18 cellular contexts compared by ENCODE assay signal in the genomic region with DNA sequence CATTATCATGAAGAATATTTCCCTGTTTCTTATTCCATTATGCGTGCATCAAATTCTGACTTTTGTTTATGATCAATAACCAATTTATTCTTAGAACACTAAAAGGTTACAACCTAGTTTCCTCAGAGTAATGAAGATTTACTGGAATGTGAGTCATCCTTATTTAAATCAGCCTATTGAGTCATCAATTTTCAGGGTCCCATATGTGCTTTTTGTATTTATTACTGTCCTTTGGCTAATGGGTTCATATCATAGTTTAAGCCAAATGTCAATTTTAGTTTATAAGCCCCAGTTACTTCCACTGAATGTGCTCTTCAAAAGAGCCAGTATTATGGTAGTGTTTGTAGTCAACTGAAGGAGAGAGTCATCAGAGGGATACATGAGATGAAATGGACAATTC.
"Had no signal": no experiment of that assay in that cellular context is flagged by ENCODE, and none has a peak within 500 bp of the region (broad histone marks: within the 10 kb centered on the region; RNA-seq: fewer than 3 reads in every experiment).

No MANE protein-coding gene starts in this region.

- H3K4me1 ChIP-seq: heart left ventricle, psoas muscle, spleen, testis, transverse colon had no signal

- H3K9me3 ChIP-seq: heart left ventricle, psoas muscle, testis, transverse colon had no signal

- H3K27ac Mint-ChIP-seq: naive thymus-derived CD4-positive, alpha-beta T cell; nephron progenitor cell; stimulated activated naive B cell treated with anti-CD40 and anti-IgM and Interleukin-4, amounts not matched to agents 10 μg/mL and 1 μg/mL and 100 μg/mL, for 72 hours; stimulated activated naive CD8-positive, alpha-beta T cell treated with anti-CD3 and anti-CD28 coated beads, Interleukin-15, amount 100 ng/mL, for 72 hours had no signal

- H3K9me3 Mint-ChIP-seq: nephron progenitor cell had no signal

- H3K36me3 ChIP-seq: heart left ventricle, spleen, transverse colon had no signal

- H3K4me3 ChIP-seq: heart left ventricle, psoas muscle, spleen, testis, transverse colon had no signal

- H3K27me3 ChIP-seq: heart left ventricle, spleen, testis, transverse colon had no signal

- H3K4me3 Mint-ChIP-seq: naive thymus-derived CD4-positive, alpha-beta T cell; nephron progenitor cell; stimulated activated naive B cell treated with anti-CD40 and anti-IgM and Interleukin-4, amounts not matched to agents 10 μg/mL and 1 μg/mL and 100 μg/mL, for 72 hours; stimulated activated naive CD8-positive, alpha-beta T cell treated with anti-CD3 and anti-CD28 coated beads, Interleukin-15, amount 100 ng/mL, for 72 hours had no signal

- H3K27me3 Mint-ChIP-seq: naive thymus-derived CD4-positive, alpha-beta T cell; stimulated activated naive B cell treated with anti-CD40 and anti-IgM and Interleukin-4, amounts not matched to agents 10 μg/mL and 1 μg/mL and 100 μg/mL, for 72 hours; stimulated activated naive CD8-positive, alpha-beta T cell treated with anti-CD3 and anti-CD28 coated beads, Interleukin-15, amount 100 ng/mL, for 72 hours had no signal

- H3K36me3 Mint-ChIP-seq: stimulated activated naive B cell treated with anti-CD40 and anti-IgM and Interleukin-4, amounts not matched to agents 10 μg/mL and 1 μg/mL and 100 μg/mL, for 72 hours had no signal

- DNase-seq: effector memory CD4-positive, alpha-beta T cell; foreskin melanocyte; heart left ventricle; hippocampal formation; kidney glomerular epithelial cell; naive thymus-derived CD4-positive, alpha-beta T cell; nephron progenitor cell; psoas muscle; retina; spleen; stimulated activated CD4-positive, alpha-beta T cell treated with anti-CD3 and anti-CD28 coated beads, Interleukin-2, amount 100 ng/mL, for 24 hours; stimulated activated CD4-positive, alpha-beta T cell treated with anti-CD3 and anti-CD28 coated beads, Interleukin-4, amount 100 ng/mL, for 4 hours; stimulated activated naive B cell treated with anti-CD40 and anti-IgM and Interleukin-4, amounts not matched to agents 10 μg/mL and 1 μg/mL and 100 μg/mL, for 72 hours; stimulated activated naive CD8-positive, alpha-beta T cell treated with anti-CD3 and anti-CD28 coated beads, Interleukin-15, amount 100 ng/mL, for 72 hours; testis; transverse colon had no signal

- H3K4me1 Mint-ChIP-seq: naive thymus-derived CD4-positive, alpha-beta T cell; nephron progenitor cell; stimulated activated naive B cell treated with anti-CD40 and anti-IgM and Interleukin-4, amounts not matched to agents 10 μg/mL and 1 μg/mL and 100 μg/mL, for 72 hours; stimulated activated naive CD8-positive, alpha-beta T cell treated with anti-CD3 and anti-CD28 coated beads, Interleukin-15, amount 100 ng/mL, for 72 hours had no signal

- ATAC-seq: esophagus mucosa; heart left ventricle; naive thymus-derived CD4-positive, alpha-beta T cell; psoas muscle; sciatic nerve; stimulated activated naive B cell treated with anti-CD40 and anti-IgM and Interleukin-4, amounts not matched to agents 10 μg/mL and 1 μg/mL and 100 μg/mL, for 72 hours; stimulated activated naive CD8-positive, alpha-beta T cell treated with anti-CD3 and anti-CD28 coated beads, Interleukin-15, amount 100 ng/mL, for 72 hours had no signal

- H3K27ac ChIP-seq: heart left ventricle, psoas muscle, spleen, testis, transverse colon had no signal
